In genomic region chr5:140557965-140558364, GRCh38 we compare ENCODE assay signal across 8 cellular contexts. TPM values are rescaled to one million over a fixed set of nuclear protein-coding genes. Genes with fewer than 3 reads are reported as not detected.
A peak's percentile ranks its signal among the peaks of the same experiment; 100 is the strongest.
DNase-seq lines count a peak whose midpoint lies in the region; ATAC-seq and TF ChIP-seq lines count a peak whose summit lies in the region.

No MANE protein-coding gene starts in this region.

- DNase-seq in A673 (ENCODE audit: low spot score) = no peak
- DNase-seq in caudate nucleus (lab: John Stamatoyannopoulos, UW) = no peak
- no peak for DNase-seq in natural killer cell
- no peak for DNase-seq in NCI-H2029 (lab: John Stamatoyannopoulos, UW)

- H3K36me3 ChIP-seq in A673 (ENCODE audit: insufficient read depth, low read length, poor library complexity, severe bottlenecking) = peaks cover 5% of the 10 kb centered on the region

- ATAC-seq in natural killer cell (no peak), HG02884 (IDR thresholded peaks at IDR 0.05; ENCODE audit: unreplicated experiment) (no peak), HG03045 (IDR thresholded peaks at IDR 0.05; ENCODE audit: unreplicated experiment) (no peak), GM21423 (IDR thresholded peaks at IDR 0.05; ENCODE audit: unreplicated experiment) (no peak)

- POLR2A ChIA-PET in A673 (lab: Charles Lee; ENCODE audit: low non-redundant PET) = interaction anchor here (1.3 kb wide), 1 partner anchor 11 kb away, joined by 5 read pairs; no protein-coding TSS in a partner anchor

- peak overlapping the region; percentile 82 for H3K4me3 ChIP-seq in A673 (ENCODE audit: low read depth, low read length, poor library complexity, severe bottlenecking)

- BruUV-seq in A673 (replicated peaks; lab: Mats Ljungman, UMichigan) = no TSS peak

- H3K27me3 Mint-ChIP-seq in IgD-negative memory B cell (no peaks in the 10 kb centered on the region), natural killer cell (ENCODE audit: low read depth in 2 of 2) (no peaks in the 10 kb centered on the region)

- H3K27ac Mint-ChIP-seq in IgD-negative memory B cell (peak overlapping the region; percentile 93 to 98 (median 93)), natural killer cell (peak overlapping the region; percentile 96)

- H3K4me1 Mint-ChIP-seq in IgD-negative memory B cell = peaks cover 36 to 42% (median 41%) of the 10 kb centered on the region in 3 donors
- H3K4me1 Mint-ChIP-seq in natural killer cell = peaks cover 50 to 55% of the 10 kb centered on the region in 2 donors

- H3K27ac ChIP-seq in A673 (ENCODE audit: low read depth, low read length, poor library complexity, severe bottlenecking) = peak overlapping the region; percentile 95
- H3K27ac ChIP-seq in caudate nucleus (ENCODE audit: low read depth, low read length) = peak overlapping the region; percentile 93

- TF ChIP-seq CTCF in A673 (conservative IDR thresholded peaks at IDR 0.05; ENCODE audit: low read depth, low read length) = no peak
- TF ChIP-seq CTCF in natural killer cell (IDR thresholded peaks at IDR 0.05) = no peak

- H3K36me3 Mint-ChIP-seq in IgD-negative memory B cell (peaks cover 4% of the 10 kb centered on the region), natural killer cell (no peaks in the 10 kb centered on the region)

- H3K4me1 ChIP-seq in A673 (ENCODE audit: insufficient read depth, low read length, poor library complexity, severe bottlenecking) = peaks cover 14% of the 10 kb centered on the region

- CTCF ChIA-PET in A673 (lab: Charles Lee) = no interaction called here

- intact Hi-C loops in A673 (cut with micrococcal nuclease; ENCODE audit: unreplicated experiment) (loop anchor here (10.0 kb wide), 1 partner anchor 157 kb away; no protein-coding TSS in a partner anchor), natural killer cell (cut with micrococcal nuclease) (loop anchor here (1.0 to 2.0 kb wide), 3 partner anchors 11 to 157 kb away; partner anchors contain the start of genes ANKHD1, EIF4EBP3, IK and NDUFA2)

- no peaks in the 10 kb centered on the region for H3K27me3 ChIP-seq in A673 (replicated peaks; ENCODE audit: insufficient read depth, low read depth, low read length, poor library complexity)

- H3K9me3 Mint-ChIP-seq in IgD-negative memory B cell (no peaks in the 10 kb centered on the region), natural killer cell (no peaks in the 10 kb centered on the region)

- H3K4me3 Mint-ChIP-seq in IgD-negative memory B cell (peak overlapping the region; percentile 92 to 98 (median 96)), natural killer cell (peak overlapping the region; percentile 84)

- H3K9me3 ChIP-seq in A673 (ENCODE audit: low read depth, low read length, poor library complexity, severe bottlenecking) = no peaks in the 10 kb centered on the region

RNA-seq across cellular contexts. Expression of gene SRA1, which starts 0.7 kb away (rescaled TPM):
- total RNA-seq in A673 (2021) (55.1 and 62.3 TPM in 2 replicates), natural killer cell (10 to 100 TPM; 42.2 to 66.4 (median 59.4) TPM)
- 31.8 TPM for polyA plus RNA-seq in IgD-negative memory B cell

RNA-seq across cellular contexts. Expression of gene APBB3, which starts 6.4 kb away (rescaled TPM):
- total RNA-seq in A673 (2021) (27.8 and 30.2 TPM in 2 replicates), natural killer cell (10 to 100 TPM; 44.0 to 44.9 (median 44.4) TPM)
- polyA plus RNA-seq in IgD-negative memory B cell = 4.4 TPM

RNA-seq across cellular contexts. Expression of gene SLC35A4, which starts 6.7 kb away (rescaled TPM):
- total RNA-seq in A673 (2021) (99.6 and 101 TPM in 2 replicates), natural killer cell (10 to 100 TPM; 63.1 to 76.1 (median 72.3) TPM)
- 79.8 TPM for polyA plus RNA-seq in IgD-negative memory B cell

RNA-seq across cellular contexts. Expression of gene EIF4EBP3, which starts 10.5 kb away (rescaled TPM):
- total RNA-seq in A673 (2021) = 5.6 and 7.6 TPM in 2 replicates
- polyA plus RNA-seq in IgD-negative memory B cell = 32.9 TPM
- total RNA-seq in natural killer cell = 1 to 10 TPM; 5.8 to 9.4 (median 6.0) TPM
